1 cellular context compared by ENCODE assay signal in genomic region chr1:54488065-54488750, GRCh38.
TF ChIP-seq lines count a peak whose summit lies in the region.

No MANE protein-coding gene starts in this region.

TF ChIP-seq in K562, 482 proteins besides CTCF, POLR2A, EP300 and RAD21 (continued from another document and continues in another):
- TF ChIP-seq SRSF1 (IDR thresholded peaks at IDR 0.05; ENCODE audit: low read depth, low read length) = peak; percentile 82; the same call in 1 of the 2 replicates
- TF ChIP-seq, protein P1, sequence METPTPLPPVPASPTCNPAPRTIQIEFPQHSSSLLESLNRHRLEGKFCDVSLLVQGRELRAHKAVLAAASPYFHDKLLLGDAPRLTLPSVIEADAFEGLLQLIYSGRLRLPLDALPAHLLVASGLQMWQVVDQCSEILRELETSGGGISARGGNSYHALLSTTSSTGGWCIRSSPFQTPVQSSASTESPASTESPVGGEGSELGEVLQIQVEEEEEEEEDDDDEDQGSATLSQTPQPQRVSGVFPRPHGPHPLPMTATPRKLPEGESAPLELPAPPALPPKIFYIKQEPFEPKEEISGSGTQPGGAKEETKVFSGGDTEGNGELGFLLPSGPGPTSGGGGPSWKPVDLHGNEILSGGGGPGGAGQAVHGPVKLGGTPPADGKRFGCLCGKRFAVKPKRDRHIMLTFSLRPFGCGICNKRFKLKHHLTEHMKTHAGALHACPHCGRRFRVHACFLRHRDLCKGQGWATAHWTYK (CRISPR knock-in tag; IDR thresholded peaks at IDR 0.05) = peak; percentile 88; the same call in 1 of the 2 replicates
- TF ChIP-seq PHF21A (IDR thresholded peaks at IDR 0.05; ENCODE audit: borderline replicate concordance, low read depth) = no peak
- no peak for TF ChIP-seq FOXA1 (IDR thresholded peaks at IDR 0.05; ENCODE audit: borderline replicate concordance)
- TF ChIP-seq, protein P2, sequence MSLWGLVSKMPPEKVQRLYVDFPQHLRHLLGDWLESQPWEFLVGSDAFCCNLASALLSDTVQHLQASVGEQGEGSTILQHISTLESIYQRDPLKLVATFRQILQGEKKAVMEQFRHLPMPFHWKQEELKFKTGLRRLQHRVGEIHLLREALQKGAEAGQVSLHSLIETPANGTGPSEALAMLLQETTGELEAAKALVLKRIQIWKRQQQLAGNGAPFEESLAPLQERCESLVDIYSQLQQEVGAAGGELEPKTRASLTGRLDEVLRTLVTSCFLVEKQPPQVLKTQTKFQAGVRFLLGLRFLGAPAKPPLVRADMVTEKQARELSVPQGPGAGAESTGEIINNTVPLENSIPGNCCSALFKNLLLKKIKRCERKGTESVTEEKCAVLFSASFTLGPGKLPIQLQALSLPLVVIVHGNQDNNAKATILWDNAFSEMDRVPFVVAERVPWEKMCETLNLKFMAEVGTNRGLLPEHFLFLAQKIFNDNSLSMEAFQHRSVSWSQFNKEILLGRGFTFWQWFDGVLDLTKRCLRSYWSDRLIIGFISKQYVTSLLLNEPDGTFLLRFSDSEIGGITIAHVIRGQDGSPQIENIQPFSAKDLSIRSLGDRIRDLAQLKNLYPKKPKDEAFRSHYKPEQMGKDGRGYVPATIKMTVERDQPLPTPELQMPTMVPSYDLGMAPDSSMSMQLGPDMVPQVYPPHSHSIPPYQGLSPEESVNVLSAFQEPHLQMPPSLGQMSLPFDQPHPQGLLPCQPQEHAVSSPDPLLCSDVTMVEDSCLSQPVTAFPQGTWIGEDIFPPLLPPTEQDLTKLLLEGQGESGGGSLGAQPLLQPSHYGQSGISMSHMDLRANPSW (CRISPR knock-in tag; IDR thresholded peaks at IDR 0.05) = no peak
- TF ChIP-seq ARID1B (IDR thresholded peaks at IDR 0.05) = no peak
- no peak for TF ChIP-seq LEF1 (IDR thresholded peaks at IDR 0.05)
- peak; percentile 99 for TF ChIP-seq HMGN3 (IDR thresholded peaks at IDR 0.05; ENCODE audit: borderline replicate concordance, extremely low read depth, insufficient read length, low read depth, low read length)
- TF ChIP-seq NFIX (CRISPR knock-in tag; IDR thresholded peaks at IDR 0.05; ENCODE audit: low read depth) = no peak
- TF ChIP-seq SRF (CRISPR knock-in tag; IDR thresholded peaks at IDR 0.05) = peak in 1 of 2 experiments; percentile 39; a peak in 1 of 4 replicates
- TF ChIP-seq, protein P3, sequence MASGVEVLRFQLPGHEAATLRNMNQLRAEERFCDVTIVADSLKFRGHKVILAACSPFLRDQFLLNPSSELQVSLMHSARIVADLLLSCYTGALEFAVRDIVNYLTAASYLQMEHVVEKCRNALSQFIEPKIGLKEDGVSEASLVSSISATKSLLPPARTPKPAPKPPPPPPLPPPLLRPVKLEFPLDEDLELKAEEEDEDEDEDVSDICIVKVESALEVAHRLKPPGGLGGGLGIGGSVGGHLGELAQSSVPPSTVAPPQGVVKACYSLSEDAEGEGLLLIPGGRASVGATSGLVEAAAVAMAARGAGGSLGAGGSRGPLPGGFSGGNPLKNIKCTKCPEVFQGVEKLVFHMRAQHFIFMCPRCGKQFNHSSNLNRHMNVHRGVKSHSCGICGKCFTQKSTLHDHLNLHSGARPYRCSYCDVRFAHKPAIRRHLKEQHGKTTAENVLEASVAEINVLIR (CRISPR knock-in tag; IDR thresholded peaks at IDR 0.05) = no peak
- no peak for TF ChIP-seq CHD4 (IDR thresholded peaks at IDR 0.05; ENCODE audit: insufficient read depth, insufficient replicate concordance, low read depth, low read length, poor library complexity, severe bottlenecking)
- TF ChIP-seq MECOM (CRISPR knock-in tag; IDR thresholded peaks at IDR 0.05) = no peak
- TF ChIP-seq PHF8 (IDR thresholded peaks at IDR 0.05; ENCODE audit: borderline replicate concordance, low read length) = peak; percentile 41; the same call in 1 of the 2 replicates
- TF ChIP-seq LCOR (CRISPR knock-in tag; IDR thresholded peaks at IDR 0.05) = no peak
- no peak for TF ChIP-seq MEF2D (tag; conservative IDR thresholded peaks at IDR 0.05; ENCODE audit: low read depth)
- TF ChIP-seq NCOR1 (IDR thresholded peaks at IDR 0.05) = peak; percentile 57; the same call in 1 of the 2 replicates
- no peak for TF ChIP-seq RAD51 (IDR thresholded peaks at IDR 0.05; ENCODE audit: borderline replicate concordance, low read depth)
- TF ChIP-seq ZNF133 (CRISPR knock-in tag; IDR thresholded peaks at IDR 0.05) = no peak
- no peak for TF ChIP-seq PTRF (tag; IDR thresholded peaks at IDR 0.05)
- no peak for TF ChIP-seq FOXP1 (CRISPR knock-in tag; IDR thresholded peaks at IDR 0.05)
- no peak for TF ChIP-seq TAF9B (IDR thresholded peaks at IDR 0.05; ENCODE audit: partially characterized antibody)
- TF ChIP-seq, protein P4, sequence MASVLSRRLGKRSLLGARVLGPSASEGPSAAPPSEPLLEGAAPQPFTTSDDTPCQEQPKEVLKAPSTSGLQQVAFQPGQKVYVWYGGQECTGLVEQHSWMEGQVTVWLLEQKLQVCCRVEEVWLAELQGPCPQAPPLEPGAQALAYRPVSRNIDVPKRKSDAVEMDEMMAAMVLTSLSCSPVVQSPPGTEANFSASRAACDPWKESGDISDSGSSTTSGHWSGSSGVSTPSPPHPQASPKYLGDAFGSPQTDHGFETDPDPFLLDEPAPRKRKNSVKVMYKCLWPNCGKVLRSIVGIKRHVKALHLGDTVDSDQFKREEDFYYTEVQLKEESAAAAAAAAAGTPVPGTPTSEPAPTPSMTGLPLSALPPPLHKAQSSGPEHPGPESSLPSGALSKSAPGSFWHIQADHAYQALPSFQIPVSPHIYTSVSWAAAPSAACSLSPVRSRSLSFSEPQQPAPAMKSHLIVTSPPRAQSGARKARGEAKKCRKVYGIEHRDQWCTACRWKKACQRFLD (CRISPR knock-in tag; IDR thresholded peaks at IDR 0.05) = peak; percentile 87; the same call in 1 of the 2 replicates
- TF ChIP-seq, protein P5, sequence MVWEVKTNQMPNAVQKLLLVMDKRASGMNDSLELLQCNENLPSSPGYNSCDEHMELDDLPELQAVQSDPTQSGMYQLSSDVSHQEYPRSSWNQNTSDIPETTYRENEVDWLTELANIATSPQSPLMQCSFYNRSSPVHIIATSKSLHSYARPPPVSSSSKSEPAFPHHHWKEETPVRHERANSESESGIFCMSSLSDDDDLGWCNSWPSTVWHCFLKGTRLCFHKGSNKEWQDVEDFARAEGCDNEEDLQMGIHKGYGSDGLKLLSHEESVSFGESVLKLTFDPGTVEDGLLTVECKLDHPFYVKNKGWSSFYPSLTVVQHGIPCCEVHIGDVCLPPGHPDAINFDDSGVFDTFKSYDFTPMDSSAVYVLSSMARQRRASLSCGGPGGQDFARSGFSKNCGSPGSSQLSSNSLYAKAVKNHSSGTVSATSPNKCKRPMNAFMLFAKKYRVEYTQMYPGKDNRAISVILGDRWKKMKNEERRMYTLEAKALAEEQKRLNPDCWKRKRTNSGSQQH (CRISPR knock-in tag; IDR thresholded peaks at IDR 0.05) = no peak
- TF ChIP-seq POLR2AphosphoS2 (IDR thresholded peaks at IDR 0.05; ENCODE audit: low read length) = no peak
- TF ChIP-seq TBP (optimal IDR thresholded peaks at IDR 0.05; ENCODE audit: low read depth, low read length) = peak; percentile 46
- TF ChIP-seq RBM15 (IDR thresholded peaks at IDR 0.05; ENCODE audit: insufficient read depth, low read length) = no peak
- no peak; the same call in 1 of the 2 replicates for TF ChIP-seq ZBED1 (IDR thresholded peaks at IDR 0.05)
- TF ChIP-seq MAFF (IDR thresholded peaks at IDR 0.05; ENCODE audit: low read length) = no peak
- no peak for TF ChIP-seq ZNF707 (CRISPR knock-in tag; conservative IDR thresholded peaks at IDR 0.05)
- TF ChIP-seq, protein P6, sequence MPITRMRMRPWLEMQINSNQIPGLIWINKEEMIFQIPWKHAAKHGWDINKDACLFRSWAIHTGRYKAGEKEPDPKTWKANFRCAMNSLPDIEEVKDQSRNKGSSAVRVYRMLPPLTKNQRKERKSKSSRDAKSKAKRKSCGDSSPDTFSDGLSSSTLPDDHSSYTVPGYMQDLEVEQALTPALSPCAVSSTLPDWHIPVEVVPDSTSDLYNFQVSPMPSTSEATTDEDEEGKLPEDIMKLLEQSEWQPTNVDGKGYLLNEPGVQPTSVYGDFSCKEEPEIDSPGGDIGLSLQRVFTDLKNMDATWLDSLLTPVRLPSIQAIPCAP (CRISPR knock-in tag; IDR thresholded peaks at IDR 0.05; ENCODE audit: borderline replicate concordance) = no peak
- TF ChIP-seq TCF3 (CRISPR knock-in tag; IDR thresholded peaks at IDR 0.05) = peak; percentile 38
- TF ChIP-seq, protein P7, sequence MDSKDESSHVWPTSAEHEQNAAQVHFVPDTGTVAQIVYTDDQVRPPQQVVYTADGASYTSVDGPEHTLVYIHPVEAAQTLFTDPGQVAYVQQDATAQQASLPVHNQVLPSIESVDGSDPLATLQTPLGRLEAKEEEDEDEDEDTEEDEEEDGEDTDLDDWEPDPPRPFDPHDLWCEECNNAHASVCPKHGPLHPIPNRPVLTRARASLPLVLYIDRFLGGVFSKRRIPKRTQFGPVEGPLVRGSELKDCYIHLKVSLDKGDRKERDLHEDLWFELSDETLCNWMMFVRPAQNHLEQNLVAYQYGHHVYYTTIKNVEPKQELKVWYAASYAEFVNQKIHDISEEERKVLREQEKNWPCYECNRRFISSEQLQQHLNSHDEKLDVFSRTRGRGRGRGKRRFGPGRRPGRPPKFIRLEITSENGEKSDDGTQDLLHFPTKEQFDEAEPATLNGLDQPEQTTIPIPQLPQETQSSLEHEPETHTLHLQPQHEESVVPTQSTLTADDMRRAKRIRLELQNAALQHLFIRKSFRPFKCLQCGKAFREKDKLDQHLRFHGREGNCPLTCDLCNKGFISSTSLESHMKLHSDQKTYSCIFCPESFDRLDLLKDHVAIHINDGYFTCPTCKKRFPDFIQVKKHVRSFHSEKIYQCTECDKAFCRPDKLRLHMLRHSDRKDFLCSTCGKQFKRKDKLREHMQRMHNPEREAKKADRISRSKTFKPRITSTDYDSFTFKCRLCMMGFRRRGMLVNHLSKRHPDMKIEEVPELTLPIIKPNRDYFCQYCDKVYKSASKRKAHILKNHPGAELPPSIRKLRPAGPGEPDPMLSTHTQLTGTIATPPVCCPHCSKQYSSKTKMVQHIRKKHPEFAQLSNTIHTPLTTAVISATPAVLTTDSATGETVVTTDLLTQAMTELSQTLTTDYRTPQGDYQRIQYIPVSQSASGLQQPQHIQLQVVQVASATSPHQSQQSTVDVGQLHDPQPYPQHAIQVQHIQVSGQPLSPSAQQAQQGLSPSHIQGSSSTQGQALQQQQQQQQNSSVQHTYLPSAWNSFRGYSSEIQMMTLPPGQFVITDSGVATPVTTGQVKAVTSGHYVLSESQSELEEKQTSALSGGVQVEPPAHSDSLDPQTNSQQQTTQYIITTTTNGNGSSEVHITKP (IDR thresholded peaks at IDR 0.05; ENCODE audit: partially characterized antibody) = no peak
- no peak for TF ChIP-seq E2F4 (CRISPR knock-in tag; IDR thresholded peaks at IDR 0.05; ENCODE audit: low read depth)
- no peak for TF ChIP-seq ATF4 (CRISPR knock-in tag; IDR thresholded peaks at IDR 0.05)
- no peak for TF ChIP-seq ZNF347 (CRISPR knock-in tag; IDR thresholded peaks at IDR 0.05; ENCODE audit: low read depth)
- TF ChIP-seq ZNF316 (IDR thresholded peaks at IDR 0.05) = no peak
- TF ChIP-seq RBFOX2 (IDR thresholded peaks at IDR 0.05; ENCODE audit: low read depth, low read length) = peak; percentile 76
- no peak for TF ChIP-seq FUS (optimal IDR thresholded peaks at IDR 0.05; ENCODE audit: low read depth, low read length)
- no peak for TF ChIP-seq THRAP3 (IDR thresholded peaks at IDR 0.05; ENCODE audit: borderline replicate concordance)
- no peak for TF ChIP-seq KLF10 (CRISPR knock-in tag; IDR thresholded peaks at IDR 0.05)
- no peak for TF ChIP-seq ESRRB (CRISPR knock-in tag; IDR thresholded peaks at IDR 0.05; ENCODE audit: borderline replicate concordance)
- TF ChIP-seq SRSF3 (IDR thresholded peaks at IDR 0.05; ENCODE audit: insufficient read depth, low read length) = no peak
- TF ChIP-seq JUND (IDR thresholded peaks at IDR 0.05; ENCODE audit: borderline replicate concordance, low read depth, low read length) = peak; percentile 24; the same call in 1 of the 2 replicates
- TF ChIP-seq JUND (tag; IDR thresholded peaks at IDR 0.05; ENCODE audit: borderline replicate concordance, low read depth, low read length) = no peak; the same call in 2 of the 3 replicates
- peak; percentile 91; the same call in 1 of the 2 replicates for TF ChIP-seq RNF2 (IDR thresholded peaks at IDR 0.05)
- TF ChIP-seq ZNF282 (CRISPR knock-in tag; IDR thresholded peaks at IDR 0.05) = no peak
- no peak for TF ChIP-seq TRIM28 (IDR thresholded peaks at IDR 0.05)
- TF ChIP-seq DDX20 (tag; IDR thresholded peaks at IDR 0.05; ENCODE audit: low read depth) = no peak
- TF ChIP-seq XRCC3 (IDR thresholded peaks at IDR 0.05) = no peak
- 0 out of 2 replicates have a peak, but pooled peaks have one; percentile 50 for TF ChIP-seq ZKSCAN1 (IDR thresholded peaks at IDR 0.05; ENCODE audit: low read depth, low read length)
- no peak for TF ChIP-seq POLR3A (IDR thresholded peaks at IDR 0.05; ENCODE audit: borderline replicate concordance, extremely low read depth, insufficient read depth, insufficient read length)
- TF ChIP-seq ATF7 (IDR thresholded peaks at IDR 0.05) = peak; percentile 84; the same call in 1 of the 2 replicates
- no peak for TF ChIP-seq DACH1 (IDR thresholded peaks at IDR 0.05; ENCODE audit: partially characterized antibody)
- TF ChIP-seq CREB3 (tag; conservative IDR thresholded peaks at IDR 0.05; ENCODE audit: low read depth) = 0 out of 2 replicates have a peak, but pooled peaks have one; percentile 74
- no peak for TF ChIP-seq ZNF696 (CRISPR knock-in tag; conservative IDR thresholded peaks at IDR 0.05)
- no peak for TF ChIP-seq NR4A1 (CRISPR knock-in tag; IDR thresholded peaks at IDR 0.05)
- TF ChIP-seq NR4A1 (tag; IDR thresholded peaks at IDR 0.05) = 0 out of 2 replicates have a peak, but pooled peaks have one; percentile 17
- no peak for TF ChIP-seq KHSRP (IDR thresholded peaks at IDR 0.05)
- TF ChIP-seq TAL1 (IDR thresholded peaks at IDR 0.05) = no peak
- TF ChIP-seq ZNF583 (CRISPR knock-in tag; IDR thresholded peaks at IDR 0.05) = 0 out of 2 replicates have a peak, but pooled peaks have one; percentile 15
